In genomic region chr2:85865539-85866164, GRCh38 we compare ENCODE assay signal across 8 cellular contexts. TPM values are rescaled to one million over a fixed set of nuclear protein-coding genes. Genes with fewer than 3 reads are reported as not detected.
DNase-seq lines count a peak whose midpoint lies in the region; ATAC-seq lines count a peak whose summit lies in the region.

No MANE protein-coding gene starts in this region.

- H3K4me1 Mint-ChIP-seq in naive B cell: peaks cover 33 to 62% (median 49%) of the 10 kb centered on the region in 3 donors

- ATAC-seq in activated CD4-positive, CD25-positive, alpha-beta regulatory T cell treated with anti-CD3 and anti-CD28 coated beads, Interleukin-2, amount 50 U/mL, for 24 hours: peak; percentile 85 to 87
- ATAC-seq in GM21619 (IDR thresholded peaks at IDR 0.05; ENCODE audit: unreplicated experiment) (peak; percentile 75), HG03571 (IDR thresholded peaks at IDR 0.05; ENCODE audit: unreplicated experiment) (peak; percentile 72), naive B cell (ENCODE audit: low read depth in 2 of 2) (no peak)

- no peaks in the 10 kb centered on the region for H3K36me3 Mint-ChIP-seq in naive B cell

- DNase-seq in activated CD4-positive, CD25-positive, alpha-beta regulatory T cell treated with anti-CD3 and anti-CD28 coated beads, Interleukin-2, amount 50 U/mL, for 72 hours: no peak
- DNase-seq in naive B cell (no peak), NCI-H1092 (lab: John Stamatoyannopoulos, UW) (no peak), NCI-H446 treated with DMSO at 0.1 percent for 48 hours (lab: John Stamatoyannopoulos, UW) (no peak), inferior parietal cortex (ENCODE audit: extremely low spot score) (no peak)

- H3K9me3 Mint-ChIP-seq in naive B cell: no peaks in the 10 kb centered on the region

- H3K4me3 Mint-ChIP-seq in naive B cell: no peak overlapping the region

- peak overlapping the region in 4 of 6 donors; percentile 34 to 74 (median 60) for H3K27ac Mint-ChIP-seq in naive B cell

- no peaks in the 10 kb centered on the region for H3K27me3 Mint-ChIP-seq in naive B cell

RNA-seq across cellular contexts. Expression of gene ST3GAL5, which starts 23.1 kb away (rescaled TPM):
- polyA plus RNA-seq in naive B cell (ENCODE audit: low read depth in 6 of 6): 10 to 100 TPM; 16.7 to 29.0 (median 20.9) TPM

Comparison
In these comparisons a context has a peak if more than half of its experiments do, and no peak if none do; other contexts are left out.
1. ATAC-seq: peak in activated CD4-positive, CD25-positive, alpha-beta regulatory T cell treated with anti-CD3 and anti-CD28 coated beads, Interleukin-2, amount 50 U/mL, for 24 hours (2 of 2), GM21619 (single experiment) and HG03571 (single experiment); none in naive B cell (0 of 2).